In the genomic region with DNA sequence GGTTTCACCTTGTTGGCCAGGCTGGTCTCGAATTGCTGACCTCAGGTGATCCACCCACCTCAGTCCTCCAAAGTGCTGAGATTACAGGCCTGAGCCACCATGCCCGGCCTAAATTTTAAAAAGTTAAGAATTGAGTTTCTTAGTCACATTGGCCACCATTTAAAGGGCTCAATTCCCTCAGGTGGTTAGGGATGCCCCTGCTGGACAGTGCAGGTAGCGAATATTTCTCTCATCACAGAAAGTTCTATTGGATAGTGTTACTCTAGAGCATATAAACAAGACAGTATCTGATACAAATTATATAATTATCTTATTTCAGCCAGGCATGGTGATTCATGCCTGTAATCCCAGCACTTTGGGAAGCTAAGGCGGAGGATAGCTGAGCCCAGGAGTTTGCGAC, we compare ENCODE assay signal across 18 cellular contexts.
DNase-seq lines count a peak whose midpoint lies in the region; ATAC-seq and TF ChIP-seq lines count a peak whose summit lies in the region.
"Had no signal": no experiment of that assay in that cellular context is flagged by ENCODE, and none has a peak within 500 bp of the region (broad histone marks: within the 10 kb centered on the region; RNA-seq: fewer than 3 reads in every experiment).

No MANE protein-coding gene starts in this region.

- H3K9me3 Mint-ChIP-seq in nephron progenitor cell = peaks cover 11% of the 10 kb centered on the region
- peaks cover 3% of the 10 kb centered on the region for H3K9me3 Mint-ChIP-seq in stimulated activated effector memory CD8-positive, alpha-beta T cell treated with anti-CD3 and anti-CD28 coated beads, Interleukin-12 subunit alpha, Interleukin-12 subunit beta, amount 100 ng/mL, for 72 hours
- H3K9me3 Mint-ChIP-seq: central memory CD8-positive, alpha-beta T cell had no signal

- TF ChIP-seq CTCF in GM12875 (IDR thresholded peaks at IDR 0.05; ENCODE audit: borderline replicate concordance, insufficient read depth, low read depth, low read length) (0 out of 2 replicates have a peak, but pooled peaks have one; percentile 14), VCaP (conservative IDR thresholded peaks at IDR 0.05) (peak; percentile 23), nephron progenitor cell (IDR thresholded peaks at IDR 0.05) (peak; percentile 15)

- peaks cover 6% of the 10 kb centered on the region for H3K4me1 Mint-ChIP-seq in nephron progenitor cell
- no peaks in the 10 kb centered on the region for H3K4me1 Mint-ChIP-seq in stimulated activated effector memory CD8-positive, alpha-beta T cell treated with anti-CD3 and anti-CD28 coated beads, Interleukin-12 subunit alpha, Interleukin-12 subunit beta, amount 100 ng/mL, for 72 hours
- H3K4me1 Mint-ChIP-seq: central memory CD8-positive, alpha-beta T cell; nephron had no signal

- peak; percentile 61 for ATAC-seq in HG02938 (IDR thresholded peaks at IDR 0.05; ENCODE audit: unreplicated experiment)
- ATAC-seq in stimulated activated effector memory CD8-positive, alpha-beta T cell treated with anti-CD3 and anti-CD28 coated beads, Interleukin-12 subunit alpha, Interleukin-12 subunit beta, amount 100 ng/mL, for 72 hours = no peak
- ATAC-seq in activated CD4-positive, CD25-positive, alpha-beta regulatory T cell treated with anti-CD3 and anti-CD28 coated beads, Interleukin-2, amount 50 U/mL, for 24 hours = no peak
- ATAC-seq: activated CD8-positive, alpha-beta T cell treated with anti-CD3 and anti-CD28 coated beads for 36 hours; HCT116 had no signal

- H3K4me3 ChIP-seq in GM12875 (ENCODE audit: low read depth, low read length) = no peak overlapping the region
- H3K4me3 ChIP-seq: adrenal gland; BLaER1 treated with 17β-estradiol and CSF1 and Interleukin-3, amounts not matched to agents 10 nM and 100 nM; Peyer's patch had no signal

- no peak overlapping the region for H3K27ac ChIP-seq in VCaP
- H3K27ac ChIP-seq: adrenal gland; BLaER1 treated with 17β-estradiol and CSF1 and Interleukin-3, amounts not matched to agents 10 nM and 100 nM; HL-60; Peyer's patch had no signal

- H3K36me3 Mint-ChIP-seq in nephron progenitor cell (ENCODE audit: low read depth) = no peaks in the 10 kb centered on the region
- H3K36me3 Mint-ChIP-seq in stimulated activated effector memory CD8-positive, alpha-beta T cell treated with anti-CD3 and anti-CD28 coated beads, Interleukin-12 subunit alpha, Interleukin-12 subunit beta, amount 100 ng/mL, for 72 hours = no peaks in the 10 kb centered on the region

- no peak overlapping the region for H3K27ac Mint-ChIP-seq in nephron progenitor cell
- H3K27ac Mint-ChIP-seq in stimulated activated effector memory CD8-positive, alpha-beta T cell treated with anti-CD3 and anti-CD28 coated beads, Interleukin-12 subunit alpha, Interleukin-12 subunit beta, amount 100 ng/mL, for 72 hours = no peak overlapping the region
- H3K27ac Mint-ChIP-seq: activated CD8-positive, alpha-beta T cell treated with anti-CD3 and anti-CD28 coated beads for 36 hours; nephron had no signal

- no peak overlapping the region for H3K4me3 Mint-ChIP-seq in nephron progenitor cell
- H3K4me3 Mint-ChIP-seq in stimulated activated effector memory CD8-positive, alpha-beta T cell treated with anti-CD3 and anti-CD28 coated beads, Interleukin-12 subunit alpha, Interleukin-12 subunit beta, amount 100 ng/mL, for 72 hours = no peak overlapping the region
- H3K4me3 Mint-ChIP-seq: activated CD8-positive, alpha-beta T cell treated with anti-CD3 and anti-CD28 coated beads for 36 hours; central memory CD8-positive, alpha-beta T cell; nephron had no signal

- peaks cover 10% of the 10 kb centered on the region for H3K27me3 Mint-ChIP-seq in nephron progenitor cell (ENCODE audit: low read depth, poor library complexity)
- H3K27me3 Mint-ChIP-seq: activated CD8-positive, alpha-beta T cell treated with anti-CD3 and anti-CD28 coated beads for 36 hours had no signal

- DNase-seq in nephron progenitor cell = no peak
- no peak for DNase-seq in stimulated activated effector memory CD8-positive, alpha-beta T cell treated with anti-CD3 and anti-CD28 coated beads, Interleukin-12 subunit alpha, Interleukin-12 subunit beta, amount 100 ng/mL, for 72 hours (ENCODE audit: low spot score in 2 of 2)
- no peak for DNase-seq in NCI-H446 treated with DMSO at 0.1 percent for 48 hours (lab: John Stamatoyannopoulos, UW)
- DNase-seq: activated CD8-positive, alpha-beta T cell treated with anti-CD3 and anti-CD28 coated beads for 36 hours; adrenal gland; DMS79 treated with DMSO at 0.1 percent for 48 hours; effector memory CD4-positive, alpha-beta T cell; NCI-H510A treated with DMSO at 0.1 percent for 48 hours; Peyer's patch had no signal
